8 cellular contexts compared by ENCODE assay signal in the genomic region with DNA sequence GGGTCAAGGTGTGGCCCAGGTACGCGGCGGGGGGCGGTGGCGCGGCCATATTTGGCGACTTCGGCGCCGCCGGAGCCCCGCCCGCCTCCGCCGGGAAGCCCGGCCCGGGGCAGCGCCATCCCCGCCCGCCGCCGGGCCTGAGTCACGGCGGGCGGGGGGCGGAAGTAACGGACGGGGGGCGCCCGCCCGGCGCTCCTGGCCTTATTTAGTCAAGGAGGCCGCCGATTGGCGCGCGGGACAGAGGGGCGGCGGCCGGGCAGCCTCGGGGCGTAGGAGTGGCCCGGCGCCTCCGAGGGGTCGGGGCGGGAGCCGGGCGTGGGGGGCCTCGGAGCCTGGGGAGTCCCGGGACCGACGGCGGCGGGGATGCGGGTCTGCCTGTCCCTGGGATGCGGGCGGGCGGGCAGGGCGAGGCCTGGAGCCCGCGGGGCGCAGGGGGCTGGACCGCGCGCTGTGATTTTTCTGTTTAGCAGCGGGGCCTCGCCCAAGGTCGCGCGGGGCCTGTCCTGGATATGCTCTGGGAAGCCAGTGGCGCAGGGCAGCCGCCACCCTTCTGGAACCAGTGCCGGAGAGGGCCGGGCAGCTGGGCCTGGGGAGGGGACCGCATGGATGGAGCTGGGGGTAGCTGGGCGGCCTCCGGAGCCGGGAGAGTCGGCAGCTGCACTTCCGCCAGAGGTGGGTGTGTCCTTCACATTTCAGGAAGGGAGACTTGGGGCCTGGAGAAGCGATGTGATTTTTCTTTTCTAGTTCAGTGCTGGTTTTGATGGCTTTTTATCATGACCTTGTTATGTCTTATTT. TPM values are rescaled to one million over a fixed set of nuclear protein-coding genes. Genes with fewer than 3 reads are reported as not detected.
DNase-seq lines count a peak whose midpoint lies in the region; TF ChIP-seq lines count a peak whose summit lies in the region.

No MANE protein-coding gene starts in this region.

- peaks cover 42% of the 10 kb centered on the region for H3K4me1 Mint-ChIP-seq in neural crest cell

- TF ChIP-seq CTCF in RWPE1 (conservative IDR thresholded peaks at IDR 0.05; ENCODE audit: low read depth) = no peak
- no peak for TF ChIP-seq CTCF in neural crest cell (conservative IDR thresholded peaks at IDR 0.05)
- no peak for TF ChIP-seq CTCF in tibial nerve (IDR thresholded peaks at IDR 0.05)

- 0% methylated on average over 16 to 21 of the region's 82 CpGs for WGBS in tibial nerve, 2 donors

- peaks cover 22% of the 10 kb centered on the region for H3K36me3 Mint-ChIP-seq in neural crest cell (ENCODE audit: low read depth)

- peak overlapping the region; percentile 75 for H3K27ac Mint-ChIP-seq in neural crest cell (ENCODE audit: unreplicated experiment)

- H3K27ac ChIP-seq in RWPE1 = peak overlapping the region; percentile 99
- H3K27ac ChIP-seq in tibial nerve = peak overlapping the region; percentile 96 to 100 (median 100)

- H3K9me3 ChIP-seq in tibial nerve = no peaks in the 10 kb centered on the region

- peak; percentile 56 to 83 for TF ChIP-seq POLR2A in tibial nerve (IDR thresholded peaks at IDR 0.05)

- no peaks in the 10 kb centered on the region for H3K9me3 Mint-ChIP-seq in neural crest cell

- POLR2A ChIA-PET in RWPE1 (lab: Yijun Ruan, JAX; ENCODE audit: low non-redundant PET) = interaction anchor here (0.5 to 1.1 kb wide), 2 partner anchors 37 to 70 kb away, joined by 3 to 9 read pairs; no protein-coding TSS in a partner anchor

- H3K4me3 Mint-ChIP-seq in neural crest cell = peak overlapping the region; percentile 92

- DNase-seq in NCI-H187 (lab: John Stamatoyannopoulos, UW) = peak; percentile 23 to 56
- no peak for DNase-seq in NCI-H187 treated with DMSO at 0.1 percent for 48 hours (lab: John Stamatoyannopoulos, UW)
- peak; percentile 75 for DNase-seq in HT-29 (ENCODE audit: low spot score)
- peak; percentile 74 for DNase-seq in RWPE1 (ENCODE audit: low spot score)
- DNase-seq in activated naive CD4-positive, alpha-beta T cell treated with Interleukin-2 at 50 U/mL for 16 hours = peak; percentile 69
- peak; percentile 72 for DNase-seq in foreskin melanocyte
- DNase-seq in neural crest cell (ENCODE audit: low read depth, low spot score) = no peak
- peak; percentile 59 to 72 for DNase-seq in tibial nerve (ENCODE audit: low spot score in 2 of 2)

- H3K4me3 ChIP-seq in tibial nerve = peak overlapping the region; percentile 89 to 96 (median 92)

- peaks cover 0 to 57% (median 48%) of the 10 kb centered on the region in 4 donors for H3K4me1 ChIP-seq in tibial nerve

- peaks cover 43% of the 10 kb centered on the region for H3K27me3 Mint-ChIP-seq in neural crest cell (ENCODE audit: low read depth)

- CTCF ChIA-PET in RWPE1 (lab: Yijun Ruan, JAX) = no interaction called here

- peaks cover 0 to 25% (median 17%) of the 10 kb centered on the region in 3 donors for H3K36me3 ChIP-seq in tibial nerve

- peak in 1 of 2 donors; percentile 41 for TF ChIP-seq EP300 in tibial nerve (IDR thresholded peaks at IDR 0.05)

- H3K27me3 ChIP-seq in tibial nerve = no peaks in the 10 kb centered on the region

RNA-seq across cellular contexts. Expression of a gene that starts 2.3 kb away (rescaled TPM):
- total RNA-seq in HT-29 (2014; rRNA removed; shearing (Covaris generic)) = 3,401 and 4,670 TPM in 2 replicates
- total RNA-seq in neural crest cell = 4,235 and 4,315 TPM in 2 replicates
- total RNA-seq in tibial nerve = 1,000 to 10,000 TPM; 2,372 to 2,875 (median 2,670) TPM

RNA-seq across cellular contexts. Expression of a gene that starts 13.2 kb away (rescaled TPM):
- total RNA-seq in HT-29 (2014; rRNA removed; shearing (Covaris generic)) = 4.3 and 4.7 TPM in 2 replicates
- total RNA-seq in neural crest cell (0.43 and 0.56 TPM in 2 replicates), tibial nerve (1 to 10 TPM in 3 of 4 donors, under 1 TPM in 1; 0.42 to 4.4 (median 3.7) TPM)

RNA-seq across cellular contexts. Expression of a gene that starts 37.2 kb away (rescaled TPM):
- total RNA-seq in HT-29 (2014; rRNA removed; shearing (Covaris generic)) = 67.5 and 70.9 TPM in 2 replicates
- total RNA-seq in neural crest cell (45.0 and 48.3 TPM in 2 replicates), tibial nerve (10 to 100 TPM; 20.1 to 41.7 (median 26.7) TPM)

Comparison
In these comparisons a context has a peak if more than half of its experiments do, and no peak if none do; other contexts are left out.
1. DNase-seq: peak in NCI-H187 (2 of 2), HT-29 (single experiment), RWPE1 (single experiment), activated naive CD4-positive, alpha-beta T cell treated with Interleukin-2 at 50 U/mL for 16 hours (single experiment), foreskin melanocyte (single experiment) and tibial nerve (2 of 2); none in NCI-H187 treated with DMSO at 0.1 percent for 48 hours (single experiment) and neural crest cell (single experiment).